Comparison of ENCODE assay signal across 28 cellular contexts in genomic region chr2:43115884-43116283, GRCh38.
"Had no signal": no experiment of that assay in that cellular context is flagged by ENCODE, and none has a peak within 500 bp of the region (broad histone marks: within the 10 kb centered on the region; RNA-seq: fewer than 3 reads in every experiment).

No MANE protein-coding gene starts in this region.

- DNase-seq: activated B cell treated with CpG ODN at 0.5 μM for 24 hours; activated CD4-positive, alpha-beta T cell treated with anti-CD3 and anti-CD28 coated beads for 1 hour; activated CD4-positive, alpha-beta T cell treated with anti-CD3 and anti-CD28 coated beads, Interleukin-2, amount 10 ng/mL, durations not matched to agents 24 days and 14 days; activated CD4-positive, alpha-beta T cell treated with anti-CD3 and anti-CD28 coated beads, Interleukin-2, amount 50 U/mL, for 48 hours; activated CD8-positive, alpha-beta memory T cell treated with anti-CD3 and anti-CD28 coated beads, Interleukin-2, amount 10 ng/mL, durations not matched to agents 7 days and 5 days; activated gamma-delta T cell; activated naive CD4-positive, alpha-beta T cell treated with anti-CD3 and anti-CD28 coated beads for 36 hours; activated T-cell treated with anti-CD3 and anti-CD28 coated beads, Interleukin-2, amount 50 U/mL, for 24 hours; amygdala; MG63; MV-4-11; NCI-H1105; NCI-H1436; NCI-H1694 treated with DMSO at 0.1 percent for 48 hours; NCI-H2081 treated with DMSO at 0.1 percent for 48 hours; NCI-H345; NCI-H510A; NCI-H526 treated with DMSO at 0.1 percent for 48 hours; NCI-H82; Right ventricle myocardium superior; RPMI8226; SJCRH30 had no signal

- H3K4me3 Mint-ChIP-seq: activated B cell treated with CpG ODN at 0.5 μM for 24 hours; activated CD4-positive, alpha-beta T cell treated with anti-CD3 and anti-CD28 coated beads, Interleukin-2, amount 10 ng/mL, durations not matched to agents 24 days and 14 days; activated CD8-positive, alpha-beta memory T cell treated with anti-CD3 and anti-CD28 coated beads, Interleukin-2, amount 10 ng/mL, durations not matched to agents 7 days and 5 days; activated naive CD4-positive, alpha-beta T cell treated with anti-CD3 and anti-CD28 coated beads for 36 hours; activated naive CD8-positive, alpha-beta T cell; activated T-cell treated with anti-CD3 and anti-CD28 coated beads, Interleukin-2, amount 50 U/mL, for 24 hours; activated T-helper 1 cell treated with anti-CD3 and anti-CD28 coated beads, Interleukin-12 subunit alpha, Interleukin-12 subunit beta, Interleukin-2, Interleukin-4 antibody, amounts not matched to agents 30 ng/mL and 10 ng/mL and 1 ng/mL, durations not matched to agents 14 hours and 24 hours and 36 hours; brain; T-helper 1 cell treated with Interleukin-12 subunit alpha and Interleukin-12 subunit beta and Interleukin-4 antibody, amounts not matched to agents 30 μg/mL and 1 μg/mL, for 36 hours had no signal

- H3K27me3 Mint-ChIP-seq: activated B cell treated with CpG ODN at 0.5 μM for 24 hours; activated CD4-positive, alpha-beta T cell treated with anti-CD3 and anti-CD28 coated beads, Interleukin-2, amount 10 ng/mL, durations not matched to agents 24 days and 14 days; activated CD8-positive, alpha-beta memory T cell treated with anti-CD3 and anti-CD28 coated beads, Interleukin-2, amount 10 ng/mL, durations not matched to agents 7 days and 5 days; activated naive CD8-positive, alpha-beta T cell; activated T-cell treated with anti-CD3 and anti-CD28 coated beads, Interleukin-2, amount 50 U/mL, for 24 hours had no signal

- H3K4me1 Mint-ChIP-seq: activated B cell treated with CpG ODN at 0.5 μM for 24 hours; activated CD8-positive, alpha-beta memory T cell treated with anti-CD3 and anti-CD28 coated beads, Interleukin-2, amount 10 ng/mL, durations not matched to agents 7 days and 5 days had no signal

- H3K27ac Mint-ChIP-seq: activated B cell treated with CpG ODN at 0.5 μM for 24 hours; activated CD4-positive, alpha-beta T cell treated with anti-CD3 and anti-CD28 coated beads, Interleukin-2, amount 10 ng/mL, durations not matched to agents 24 days and 14 days; activated CD8-positive, alpha-beta memory T cell treated with anti-CD3 and anti-CD28 coated beads, Interleukin-2, amount 10 ng/mL, durations not matched to agents 7 days and 5 days; activated naive CD4-positive, alpha-beta T cell treated with anti-CD3 and anti-CD28 coated beads for 36 hours; activated naive CD8-positive, alpha-beta T cell; activated T-cell treated with anti-CD3 and anti-CD28 coated beads, Interleukin-2, amount 50 U/mL, for 24 hours; activated T-helper 1 cell treated with anti-CD3 and anti-CD28 coated beads, Interleukin-12 subunit alpha, Interleukin-12 subunit beta, Interleukin-2, Interleukin-4 antibody, amounts not matched to agents 30 ng/mL and 10 ng/mL and 1 ng/mL, durations not matched to agents 14 hours and 24 hours and 36 hours; brain; T-helper 1 cell treated with Interleukin-12 subunit alpha and Interleukin-12 subunit beta and Interleukin-4 antibody, amounts not matched to agents 30 μg/mL and 1 μg/mL, for 36 hours had no signal

- H3K36me3 ChIP-seq: MG63, SJCRH30 had no signal

- H3K27me3 ChIP-seq: MG63, SJCRH30 had no signal

- H3K27ac ChIP-seq: SJCRH30 had no signal

- ATAC-seq: activated CD8-positive, alpha-beta memory T cell treated with anti-CD3 and anti-CD28 coated beads, Interleukin-2, amount 10 ng/mL, durations not matched to agents 7 days and 5 days; Panc1; SK-N-SH treated with all-trans-retinoic acid at 6 μM for 48 hours had no signal

- H3K4me3 ChIP-seq: MG63, SJCRH30 had no signal
